ENCODE assay signal across 12 cellular contexts in the genomic region with DNA sequence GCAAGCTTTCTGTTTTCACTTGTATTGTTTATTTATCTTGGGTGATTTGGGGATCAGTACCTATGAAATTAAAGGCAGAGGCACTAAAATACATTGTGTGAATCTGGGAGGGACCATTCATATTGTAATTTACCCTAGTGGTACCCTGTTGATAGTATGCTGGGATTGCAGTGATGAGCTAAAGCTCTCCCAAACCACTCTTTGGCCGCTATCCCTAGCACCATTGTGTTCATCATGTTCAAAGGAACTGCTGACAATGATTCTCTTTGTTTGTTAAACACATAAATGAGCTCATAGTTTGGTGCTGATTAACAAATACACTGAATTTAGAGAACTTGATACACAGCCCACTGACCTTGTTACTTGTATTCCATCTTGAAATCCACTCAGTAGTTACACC.
DNase-seq lines count a peak whose midpoint lies in the region; ATAC-seq lines count a peak whose summit lies in the region.
"Had no signal": no experiment of that assay in that cellular context is flagged by ENCODE, and none has a peak within 500 bp of the region (broad histone marks: within the 10 kb centered on the region; RNA-seq: fewer than 3 reads in every experiment).

No MANE protein-coding gene starts in this region.

- DNase-seq in DMS153 (lab: John Stamatoyannopoulos, UW) (peak; percentile 33), DMS153 treated with DMSO at 0.1 percent for 48 hours (lab: John Stamatoyannopoulos, UW; ENCODE audit: unreplicated experiment) (no peak), NCI-H146 treated with DMSO at 0.1 percent for 48 hours (lab: John Stamatoyannopoulos, UW; ENCODE audit: unreplicated experiment) (peak; percentile 38), foreskin melanocyte (peak; percentile 40), pons (ENCODE audit: low spot score) (peak; percentile 80), NCI-H1092 treated with DMSO at 0.1 percent for 48 hours (lab: John Stamatoyannopoulos, UW) (no peak)
- DNase-seq: MM.1S, NCI-H1417, NCI-H2081 treated with DMSO at 0.1 percent for 48 hours, NCI-H446 had no signal

- ATAC-seq in GM19328 (IDR thresholded peaks at IDR 0.05; ENCODE audit: unreplicated experiment), result no peak
- ATAC-seq in GM21423 (IDR thresholded peaks at IDR 0.05; ENCODE audit: unreplicated experiment), result no peak

Comparison
In these comparisons a context has a peak if more than half of its experiments do, and no peak if none do; other contexts are left out.
1. DNase-seq: peak in DMS153 (single experiment), NCI-H146 treated with DMSO at 0.1 percent for 48 hours (single experiment), foreskin melanocyte (single experiment) and pons (single experiment); none in DMS153 treated with DMSO at 0.1 percent for 48 hours (single experiment) and NCI-H1092 treated with DMSO at 0.1 percent for 48 hours (single experiment).